ENCODE assay signal across 15 cellular contexts in genomic region chr15:32918481-32919026, GRCh38.
"Had no signal": no experiment of that assay in that cellular context is flagged by ENCODE, and none has a peak within 500 bp of the region (broad histone marks: within the 10 kb centered on the region; RNA-seq: fewer than 3 reads in every experiment).

No MANE protein-coding gene starts in this region.

- H3K36me3 ChIP-seq: breast epithelium, right lobe of liver, upper lobe of left lung had no signal

- ATAC-seq: activated CD8-positive, alpha-beta memory T cell treated with anti-CD3 and anti-CD28 coated beads, Interleukin-2, amount 10 ng/mL, durations not matched to agents 7 days and 5 days; activated naive CD4-positive, alpha-beta T cell treated with anti-CD3 and anti-CD28 coated beads, Interleukin-2, amount 50 U/mL, for 72 hours; lower lobe of right lung; naive thymus-derived CD4-positive, alpha-beta T cell; psoas muscle; right lobe of liver had no signal

- H3K27ac ChIP-seq: breast epithelium, lower lobe of right lung, psoas muscle, right lobe of liver, upper lobe of left lung had no signal

- DNase-seq: activated CD4-positive, alpha-beta T cell treated with anti-CD3 and anti-CD28 coated beads, Interleukin-2, amount 50 U/mL, for 4 hours; activated CD4-positive, CD25-positive, alpha-beta regulatory T cell treated with anti-CD3 and anti-CD28 coated beads, Interleukin-2, amount 50 U/mL, for 72 hours; activated CD8-positive, alpha-beta memory T cell treated with anti-CD3 and anti-CD28 coated beads, Interleukin-2, amount 10 ng/mL, durations not matched to agents 7 days and 5 days; activated effector memory CD4-positive, alpha-beta T cell treated with anti-CD3 and anti-CD28 coated beads, Interleukin-2, amount 50 U/mL, for 16 hours; activated T-cell treated with anti-CD3 and anti-CD28 coated beads, Interleukin-2, amount 50 U/mL, for 24 hours; lower lobe of right lung; naive thymus-derived CD4-positive, alpha-beta T cell; nucleus accumbens; psoas muscle; right lobe of liver; stimulated activated CD4-positive, alpha-beta T cell treated with anti-CD3 and anti-CD28 coated beads, Interleukin-2, amount 100 ng/mL, for 24 hours; stimulated activated naive CD4-positive, alpha-beta T cell; upper lobe of left lung had no signal

- H3K27me3 ChIP-seq: breast epithelium, right lobe of liver, upper lobe of left lung had no signal

- H3K4me3 ChIP-seq: breast epithelium, lower lobe of right lung, psoas muscle, right lobe of liver, upper lobe of left lung had no signal

- H3K4me1 ChIP-seq: breast epithelium, lower lobe of right lung, psoas muscle, right lobe of liver, upper lobe of left lung had no signal

- H3K9me3 ChIP-seq: breast epithelium, lower lobe of right lung, psoas muscle, right lobe of liver, upper lobe of left lung had no signal
